In the genomic region with DNA sequence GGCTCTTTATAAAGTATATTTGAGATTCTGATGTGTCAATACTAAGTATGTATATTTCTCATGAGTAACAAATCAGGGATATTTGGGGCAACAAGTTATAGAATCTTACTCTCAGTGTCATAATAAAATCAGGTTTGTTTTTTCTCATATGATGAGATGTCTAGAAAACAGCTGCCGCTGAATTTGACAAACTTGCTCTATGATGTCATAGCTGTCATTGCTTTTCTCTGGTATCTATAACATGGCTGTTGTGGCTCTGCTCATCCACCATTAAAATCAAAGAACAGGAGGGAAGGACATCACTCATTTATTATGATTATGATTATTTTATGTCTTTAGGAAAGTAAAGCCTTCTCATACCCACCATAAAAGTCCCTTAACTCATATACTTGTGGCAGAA, we compare ENCODE assay signal across 34 cellular contexts.
"Had no signal": no experiment of that assay in that cellular context is flagged by ENCODE, and none has a peak within 500 bp of the region (broad histone marks: within the 10 kb centered on the region; RNA-seq: fewer than 3 reads in every experiment).

No MANE protein-coding gene starts in this region.

- H3K9me3 ChIP-seq: MG63 had no signal

- H3K36me3 ChIP-seq: MG63 had no signal

- H3K4me3 ChIP-seq: MG63 had no signal

- H3K27me3 ChIP-seq: MG63 had no signal

- DNase-seq: Karpas-422, Kasumi-1, MG63, MM.1S, MV-4-11, NCI-H1048, NCI-H1092, NCI-H1092 treated with DMSO at 0.1 percent for 48 hours, NCI-H1105, NCI-H1105 treated with DMSO at 0.1 percent for 48 hours, NCI-H1417, NCI-H1417 treated with DMSO at 0.1 percent for 48 hours, NCI-H1436, NCI-H1436 treated with DMSO at 0.1 percent for 48 hours, NCI-H146, NCI-H1694, NCI-H1694 treated with DMSO at 0.1 percent for 48 hours, NCI-H187, NCI-H187 treated with DMSO at 0.1 percent for 48 hours, NCI-H1930, NCI-H2029, NCI-H2029 treated with DMSO at 0.1 percent for 48 hours, NCI-H2081, NCI-H2081 treated with DMSO at 0.1 percent for 48 hours, NCI-H2107, NCI-H2171, NCI-H2171 treated with DMSO at 0.1 percent for 48 hours, NCI-H2227 treated with DMSO at 0.1 percent for 48 hours, NCI-H226, NCI-H345, NCI-H446, NCI-H446 treated with DMSO at 0.1 percent for 48 hours, NCI-H510A, NCI-H510A treated with DMSO at 0.1 percent for 48 hours had no signal
